22 cellular contexts compared by ENCODE assay signal in genomic region chr11:75656044-75656726, GRCh38. TPM values are rescaled to one million over a fixed set of nuclear protein-coding genes. Genes with fewer than 3 reads are reported as not detected.
A peak's percentile ranks its signal among the peaks of the same experiment; 100 is the strongest.
DNase-seq lines count a peak whose midpoint lies in the region; ATAC-seq and TF ChIP-seq lines count a peak whose summit lies in the region.
"Had no signal": no experiment of that assay in that cellular context is flagged by ENCODE, and none has a peak within 500 bp of the region (broad histone marks: within the 10 kb centered on the region; RNA-seq: fewer than 3 reads in every experiment).

No MANE protein-coding gene starts in this region.

- 0 out of 2 replicates have a peak overlapping the region, but pooled peaks have one; percentile 26 for H2AFZ ChIP-seq in GM23248

- peak overlapping the region; percentile 11 for H3K4me2 ChIP-seq in GM23248 (ENCODE audit: unreplicated experiment)
- H3K4me2 ChIP-seq: BLaER1 had no signal

- peaks cover 30% of the 10 kb centered on the region for H3F3A ChIP-seq in GM23248 (ENCODE audit: insufficient read depth)

- H3K4me3 ChIP-seq in GM23248 (no peak overlapping the region), RWPE2 (ENCODE audit: severe bottlenecking) (no peak overlapping the region), epithelial cell of esophagus (ENCODE audit: low read length) (no peak overlapping the region)
- H3K4me3 ChIP-seq: BLaER1, testis had no signal

- no peaks in the 10 kb centered on the region for H3K27me3 ChIP-seq in GM23248 (replicated peaks; ENCODE audit: insufficient read depth)
- no peaks in the 10 kb centered on the region for H3K27me3 ChIP-seq in RWPE2 (ENCODE audit: insufficient read depth, poor library complexity, severe bottlenecking)
- H3K27me3 ChIP-seq: BLaER1, testis had no signal

- no peaks in the 10 kb centered on the region for H4K20me1 ChIP-seq in GM23248 (ENCODE audit: insufficient read depth)
- H4K20me1 ChIP-seq: BLaER1 had no signal

- H3K9me2 ChIP-seq in GM23248 (ENCODE audit: insufficient read depth) = no peaks in the 10 kb centered on the region

- H3K9me3 ChIP-seq in GM23248 (ENCODE audit: low read depth) (no peaks in the 10 kb centered on the region), RWPE2 (ENCODE audit: severe bottlenecking) (no peaks in the 10 kb centered on the region)
- H3K9me3 ChIP-seq: BLaER1, testis had no signal

- in situ Hi-C loops in GM23248 (cut with MboI) = no loop called here

- no peak overlapping the region for H3K27ac ChIP-seq in GM23248
- H3K27ac ChIP-seq in RWPE2 (ENCODE audit: poor library complexity, severe bottlenecking) = peak overlapping the region; percentile 85
- H3K27ac ChIP-seq: BLaER1, HL-60, testis had no signal

- WGBS in GM23248 (ENCODE audit: low coverage in 1 of 2, low lambda C conversion rate in 2 of 2, missing lambda C conversion rate in 2 of 2), 2 experiments = 88 to 89% methylated on average over 6 of the region's 6 CpGs

- no peak overlapping the region for H3K9ac ChIP-seq in GM23248
- H3K9ac ChIP-seq: BLaER1 had no signal

- ATAC-seq in RWPE2 (ENCODE audit: low read depth) (peak; percentile 46; the same call in 2 of the 3 replicates), HG02840 (IDR thresholded peaks at IDR 0.05; ENCODE audit: low FRiP score, unreplicated experiment) (no peak), GM18520 (IDR thresholded peaks at IDR 0.05; ENCODE audit: unreplicated experiment) (no peak)
- ATAC-seq: PC-3 had no signal

- TF ChIP-seq CTCF in RWPE2 (IDR thresholded peaks at IDR 0.05; ENCODE audit: poor library complexity, severe bottlenecking) (no peak), epithelial cell of esophagus (IDR thresholded peaks at IDR 0.05; ENCODE audit: insufficient read depth, low read depth, low read length, missing control alignments) (no peak)

- H3K79me2 ChIP-seq in GM23248 (ENCODE audit: insufficient read depth) = no peaks in the 10 kb centered on the region

- H3K4me1 ChIP-seq in GM23248 (ENCODE audit: insufficient read depth) (peaks cover 33% of the 10 kb centered on the region), RWPE2 (ENCODE audit: insufficient read depth, poor library complexity, severe bottlenecking) (peaks cover 20% of the 10 kb centered on the region)
- H3K4me1 ChIP-seq: BLaER1, testis had no signal

- no peaks in the 10 kb centered on the region for H3K36me3 ChIP-seq in GM23248 (ENCODE audit: low read depth)
- H3K36me3 ChIP-seq in RWPE2 (ENCODE audit: low read depth) = no peaks in the 10 kb centered on the region
- H3K36me3 ChIP-seq: BLaER1 had no signal

- DNase-seq in GM23248 = no peak
- no peak for DNase-seq in RWPE2 (ENCODE audit: low spot score)
- peak; percentile 11 for DNase-seq in epithelial cell of esophagus (ENCODE audit: low read depth)
- peak; percentile 46 for DNase-seq in pons (ENCODE audit: low spot score)
- no peak for DNase-seq in NCI-H345 (lab: John Stamatoyannopoulos, UW)
- DNase-seq: activated CD4-positive, CD25-positive, alpha-beta regulatory T cell treated with anti-CD3 and anti-CD28 coated beads, Interleukin-2, amount 50 U/mL, for 72 hours; activated effector memory CD4-positive, alpha-beta T cell treated with Interleukin-2 at 50 U/mL for 16 hours; amniotic stem cell; DMS153; hippocampal formation; KBM-7; NCI-H1092; NCI-H2081 treated with DMSO at 0.1 percent for 48 hours; PC-3; stimulated activated CD4-positive, alpha-beta T cell treated with anti-CD3 and anti-CD28 coated beads, Interleukin-12 subunit alpha, Interleukin-12 subunit beta, amount 100 ng/mL, for 4 hours; T-helper 9 cell; testis had no signal

RNA-seq across cellular contexts. Expression of gene MAP6, which starts 12.7 kb away (rescaled TPM):
- total RNA-seq in GM23248 (2014; rRNA removed; shearing (Covaris generic)) = 5.2 and 9.9 TPM in 2 replicates
- polyA plus RNA-seq in GM23248 (2016; fragmentation: Nextera tagmentation; extraction: Ambion mirVana) = 3.0 and 3.4 TPM in 2 replicates
- total RNA-seq: mononuclear cell had no signal

Comparison
In these comparisons a context has a peak if more than half of its experiments do, and no peak if none do; other contexts are left out.
1. DNase-seq: peak in epithelial cell of esophagus (single experiment) and pons (single experiment); none in GM23248 (single experiment), RWPE2 (single experiment) and NCI-H345 (single experiment).